ENCODE assay signal across 13 cellular contexts in genomic region chr1:241895013-241895412, GRCh38. TPM values are rescaled to one million over a fixed set of nuclear protein-coding genes. Genes with fewer than 3 reads are reported as not detected.
DNase-seq lines count a peak whose midpoint lies in the region; ATAC-seq and TF ChIP-seq lines count a peak whose summit lies in the region.
"Had no signal": no experiment of that assay in that cellular context is flagged by ENCODE, and none has a peak within 500 bp of the region (broad histone marks: within the 10 kb centered on the region; RNA-seq: fewer than 3 reads in every experiment).

No MANE protein-coding gene starts in this region.

- DNase-seq in epithelial cell of esophagus (ENCODE audit: low read depth): peak; percentile 47
- no peak for DNase-seq in hypothalamus (lab: John Stamatoyannopoulos, UW)
- DNase-seq in NCI-H446 (lab: John Stamatoyannopoulos, UW): no peak
- no peak for DNase-seq in SW 1271 (lab: John Stamatoyannopoulos, UW)
- no peak for DNase-seq in sigmoid colon
- DNase-seq: islet precursor cell, NCI-H1930, nephron progenitor cell, spleen had no signal

- TF ChIP-seq POLR2A in sigmoid colon (IDR thresholded peaks at IDR 0.05): no peak

- TF ChIP-seq CTCF in epithelial cell of esophagus (IDR thresholded peaks at IDR 0.05; ENCODE audit: insufficient read depth, low read depth, low read length, missing control alignments) (no peak), sigmoid colon (IDR thresholded peaks at IDR 0.05) (no peak)

- H3K4me1 ChIP-seq in sigmoid colon: no peaks in the 10 kb centered on the region

- WGBS in sigmoid colon, 2 donors: 79 to 81% methylated on average over 2 of the region's 2 CpGs

- no peak for TF ChIP-seq EP300 in sigmoid colon (IDR thresholded peaks at IDR 0.05)

- H3K4me3 ChIP-seq in epithelial cell of esophagus (ENCODE audit: low read length) (no peak overlapping the region), sigmoid colon (no peak overlapping the region)
- H3K4me3 ChIP-seq: spleen had no signal

- H3K36me3 ChIP-seq in sigmoid colon: no peaks in the 10 kb centered on the region
- H3K36me3 ChIP-seq: spleen had no signal

- intact Hi-C loops in sigmoid colon (cut with DNase I): loop anchor here (10.0 kb wide), 1 partner anchor 120 kb away; no protein-coding TSS in a partner anchor

- no peaks in the 10 kb centered on the region for H3K9me3 ChIP-seq in sigmoid colon
- H3K9me3 ChIP-seq: spleen had no signal

- no peaks in the 10 kb centered on the region for H3K27me3 ChIP-seq in sigmoid colon
- H3K27me3 ChIP-seq: spleen had no signal

- no peak overlapping the region for H3K27ac ChIP-seq in sigmoid colon
- H3K27ac ChIP-seq: spleen had no signal

- ATAC-seq in GM19023 (IDR thresholded peaks at IDR 0.05; ENCODE audit: unreplicated experiment) (peak; percentile 47), HG02588 (IDR thresholded peaks at IDR 0.05; ENCODE audit: unreplicated experiment) (peak; percentile 61), HG03457 (IDR thresholded peaks at IDR 0.05; ENCODE audit: unreplicated experiment) (peak; percentile 73)
- ATAC-seq: activated CD4-positive, CD25-positive, alpha-beta regulatory T cell treated with anti-CD3 and anti-CD28 coated beads, Interleukin-2, amount 50 U/mL, for 24 hours had no signal

RNA-seq across cellular contexts. Expression of gene EXO1, which starts 47.0 kb away (rescaled TPM):
- under 1 TPM in 2 of 4 donors, not detected in 2; 0.27 to 0.71 TPM for total RNA-seq in sigmoid colon
- polyA plus RNA-seq in sigmoid colon: 1 to 10 TPM in 2 of 3 donors, under 1 TPM in 1; under 0.01 to 3.4 (median 1.6) TPM
